Comparison of ENCODE assay signal across 8 cellular contexts in genomic region chr3:156291269-156292123, GRCh38.
A peak's percentile ranks its signal among the peaks of the same experiment; 100 is the strongest.
DNase-seq lines count a peak whose midpoint lies in the region; ATAC-seq and TF ChIP-seq lines count a peak whose summit lies in the region.

No MANE protein-coding gene starts in this region.

- H3K27ac ChIP-seq in RWPE2 (ENCODE audit: poor library complexity, severe bottlenecking) (no peak overlapping the region), esophagus (ENCODE audit: low read depth in 2 of 2, low read length in 1 of 2) (no peak overlapping the region), neural progenitor cell (no peak overlapping the region)

- H3K4me1 ChIP-seq in RWPE2 (ENCODE audit: insufficient read depth, poor library complexity, severe bottlenecking) (no peaks in the 10 kb centered on the region), esophagus (ENCODE audit: control insufficient read depth in 2 of 2, insufficient read depth in 2 of 2, low read length in 1 of 2) (peaks cover 4 to 7% of the 10 kb centered on the region in 2 donors), neural progenitor cell (peaks cover 3% of the 10 kb centered on the region)

- TF ChIP-seq CTCF in RWPE2 (IDR thresholded peaks at IDR 0.05; ENCODE audit: poor library complexity, severe bottlenecking) (no peak), neural progenitor cell (IDR thresholded peaks at IDR 0.05) (no peak)

- H3K27ac Mint-ChIP-seq in neural progenitor cell, result no peak overlapping the region

- H3K4me2 ChIP-seq in neural progenitor cell, result peak overlapping the region; percentile 83

- no peaks in the 10 kb centered on the region for H3K79me2 ChIP-seq in neural progenitor cell (ENCODE audit: low read depth)

- H3F3A ChIP-seq in neural progenitor cell (ENCODE audit: low read depth), result no peaks in the 10 kb centered on the region

- H2AFZ ChIP-seq in neural progenitor cell (replicated peaks), result peak overlapping the region; percentile 97

- DNase-seq in NCI-H345 (lab: John Stamatoyannopoulos, UW), result peak; percentile 40
- DNase-seq in NCI-H345 treated with DMSO at 0.1 percent for 48 hours (lab: John Stamatoyannopoulos, UW; ENCODE audit: unreplicated experiment), result no peak
- no peak for DNase-seq in RWPE2 (ENCODE audit: low spot score)
- peak; percentile 76 for DNase-seq in neural progenitor cell (ENCODE audit: low spot score)
- no peak for DNase-seq in NCI-H2081 (lab: John Stamatoyannopoulos, UW)

- H3K36me3 ChIP-seq in RWPE2 (ENCODE audit: low read depth), result no peaks in the 10 kb centered on the region
- H3K36me3 ChIP-seq in esophagus (ENCODE audit: control insufficient read depth in 2 of 2, insufficient read depth in 2 of 2, low read length in 1 of 2), result no peaks in the 10 kb centered on the region
- H3K36me3 ChIP-seq in neural progenitor cell, result no peaks in the 10 kb centered on the region

- no peaks in the 10 kb centered on the region for H4K20me1 ChIP-seq in neural progenitor cell (ENCODE audit: low read depth)

- H3K9me3 ChIP-seq in RWPE2 (ENCODE audit: severe bottlenecking) (no peaks in the 10 kb centered on the region), esophagus (ENCODE audit: control insufficient read depth in 2 of 2, insufficient read depth in 1 of 2, low read depth in 1 of 2, low read length in 1 of 2) (peaks cover 2 to 4% of the 10 kb centered on the region in 2 donors), neural progenitor cell (ENCODE audit: low read depth) (no peaks in the 10 kb centered on the region)

- H3K4me3 ChIP-seq in RWPE2 (ENCODE audit: severe bottlenecking), result no peak overlapping the region
- peak overlapping the region; percentile 9 to 37 for H3K4me3 ChIP-seq in esophagus (ENCODE audit: low read depth in 1 of 2, low read length in 2 of 2)
- H3K4me3 ChIP-seq in neural progenitor cell, result peak overlapping the region; percentile 50

- peak overlapping the region; percentile 83 for H3K4me3 Mint-ChIP-seq in neural progenitor cell

- WGBS in esophagus, 2 donors, result 6 to 7% methylated on average over 51 of the region's 51 CpGs

- H3K9ac ChIP-seq in neural progenitor cell, result no peak overlapping the region

- no peaks in the 10 kb centered on the region for H3K9me3 Mint-ChIP-seq in neural progenitor cell

- peaks cover 34% of the 10 kb centered on the region for H3K27me3 Mint-ChIP-seq in neural progenitor cell (ENCODE audit: insufficient read depth, low read depth)

- peaks cover 53% of the 10 kb centered on the region for H3K27me3 ChIP-seq in RWPE2 (ENCODE audit: insufficient read depth, poor library complexity, severe bottlenecking)
- H3K27me3 ChIP-seq in esophagus (ENCODE audit: control insufficient read depth in 1 of 2, insufficient read depth in 2 of 2, low read length in 2 of 2), result peaks cover 11 to 18% of the 10 kb centered on the region in 2 donors
- H3K27me3 ChIP-seq in neural progenitor cell, result peaks cover 72% of the 10 kb centered on the region

- peaks cover 9% of the 10 kb centered on the region for H3K4me1 Mint-ChIP-seq in neural progenitor cell

- peak; percentile 44 for ATAC-seq in RWPE2 (ENCODE audit: low read depth)
- no peak for ATAC-seq in GM18867 (IDR thresholded peaks at IDR 0.05; ENCODE audit: unreplicated experiment)
- no peak for ATAC-seq in GM21390 (IDR thresholded peaks at IDR 0.05; ENCODE audit: unreplicated experiment)

- no peaks in the 10 kb centered on the region for H3K36me3 Mint-ChIP-seq in neural progenitor cell

Comparison
In these comparisons a context has a peak if more than half of its experiments do, and no peak if none do; other contexts are left out.
1. DNase-seq: peak in NCI-H345 (single experiment) and neural progenitor cell (single experiment); none in NCI-H345 treated with DMSO at 0.1 percent for 48 hours (single experiment), RWPE2 (single experiment) and NCI-H2081 (0 of 2).